ENCODE assay signal across 1 cellular context in genomic region chr1:16905112-16905855, GRCh38.
TF ChIP-seq lines count a peak whose summit lies in the region.

No MANE protein-coding gene starts in this region.

TF ChIP-seq in K562, 482 proteins besides CTCF, POLR2A, EP300 and RAD21 (continued from another document and continues in another):
- TF ChIP-seq, protein P1, sequence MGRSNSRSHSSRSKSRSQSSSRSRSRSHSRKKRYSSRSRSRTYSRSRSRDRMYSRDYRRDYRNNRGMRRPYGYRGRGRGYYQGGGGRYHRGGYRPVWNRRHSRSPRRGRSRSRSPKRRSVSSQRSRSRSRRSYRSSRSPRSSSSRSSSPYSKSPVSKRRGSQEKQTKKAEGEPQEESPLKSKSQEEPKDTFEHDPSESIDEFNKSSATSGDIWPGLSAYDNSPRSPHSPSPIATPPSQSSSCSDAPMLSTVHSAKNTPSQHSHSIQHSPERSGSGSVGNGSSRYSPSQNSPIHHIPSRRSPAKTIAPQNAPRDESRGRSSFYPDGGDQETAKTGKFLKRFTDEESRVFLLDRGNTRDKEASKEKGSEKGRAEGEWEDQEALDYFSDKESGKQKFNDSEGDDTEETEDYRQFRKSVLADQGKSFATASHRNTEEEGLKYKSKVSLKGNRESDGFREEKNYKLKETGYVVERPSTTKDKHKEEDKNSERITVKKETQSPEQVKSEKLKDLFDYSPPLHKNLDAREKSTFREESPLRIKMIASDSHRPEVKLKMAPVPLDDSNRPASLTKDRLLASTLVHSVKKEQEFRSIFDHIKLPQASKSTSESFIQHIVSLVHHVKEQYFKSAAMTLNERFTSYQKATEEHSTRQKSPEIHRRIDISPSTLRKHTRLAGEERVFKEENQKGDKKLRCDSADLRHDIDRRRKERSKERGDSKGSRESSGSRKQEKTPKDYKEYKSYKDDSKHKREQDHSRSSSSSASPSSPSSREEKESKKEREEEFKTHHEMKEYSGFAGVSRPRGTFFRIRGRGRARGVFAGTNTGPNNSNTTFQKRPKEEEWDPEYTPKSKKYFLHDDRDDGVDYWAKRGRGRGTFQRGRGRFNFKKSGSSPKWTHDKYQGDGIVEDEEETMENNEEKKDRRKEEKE (IDR thresholded peaks at IDR 0.05; ENCODE audit: borderline replicate concordance in 1 of 2, control insufficient read depth in 1 of 2, low read depth in 2 of 2, low read length in 1 of 2) = peak in 1 of 2 experiments; percentile 100; a peak in 2 of 4 replicates
- TF ChIP-seq, protein P2, sequence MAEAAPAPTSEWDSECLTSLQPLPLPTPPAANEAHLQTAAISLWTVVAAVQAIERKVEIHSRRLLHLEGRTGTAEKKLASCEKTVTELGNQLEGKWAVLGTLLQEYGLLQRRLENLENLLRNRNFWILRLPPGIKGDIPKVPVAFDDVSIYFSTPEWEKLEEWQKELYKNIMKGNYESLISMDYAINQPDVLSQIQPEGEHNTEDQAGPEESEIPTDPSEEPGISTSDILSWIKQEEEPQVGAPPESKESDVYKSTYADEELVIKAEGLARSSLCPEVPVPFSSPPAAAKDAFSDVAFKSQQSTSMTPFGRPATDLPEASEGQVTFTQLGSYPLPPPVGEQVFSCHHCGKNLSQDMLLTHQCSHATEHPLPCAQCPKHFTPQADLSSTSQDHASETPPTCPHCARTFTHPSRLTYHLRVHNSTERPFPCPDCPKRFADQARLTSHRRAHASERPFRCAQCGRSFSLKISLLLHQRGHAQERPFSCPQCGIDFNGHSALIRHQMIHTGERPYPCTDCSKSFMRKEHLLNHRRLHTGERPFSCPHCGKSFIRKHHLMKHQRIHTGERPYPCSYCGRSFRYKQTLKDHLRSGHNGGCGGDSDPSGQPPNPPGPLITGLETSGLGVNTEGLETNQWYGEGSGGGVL (CRISPR knock-in tag; IDR thresholded peaks at IDR 0.05) = peak; percentile 88
- TF ChIP-seq ZNF263 (CRISPR knock-in tag; IDR thresholded peaks at IDR 0.05; ENCODE audit: borderline replicate concordance) (peak; percentile 74; the same call in 1 of the 2 replicates), ZNF507 (tag; conservative IDR thresholded peaks at IDR 0.05) (no peak; the same call in 1 of the 2 replicates), LCOR (CRISPR knock-in tag; IDR thresholded peaks at IDR 0.05) (peak; percentile 96), CBFB (CRISPR knock-in tag; IDR thresholded peaks at IDR 0.05) (peak; percentile 76; the same call in 1 of the 2 replicates), SRF (CRISPR knock-in tag; IDR thresholded peaks at IDR 0.05) (peak; percentile 33 to 97; a peak in 3 of 4 replicates), ZNF282 (CRISPR knock-in tag; IDR thresholded peaks at IDR 0.05) (no peak), EHMT2 (IDR thresholded peaks at IDR 0.05) (no peak), ZNF445 (CRISPR knock-in tag; IDR thresholded peaks at IDR 0.05; ENCODE audit: low read depth) (peak; percentile 99), ZNF764 (CRISPR knock-in tag; IDR thresholded peaks at IDR 0.05; ENCODE audit: low read depth) (peak; percentile 90), GABPB1 (CRISPR knock-in tag; IDR thresholded peaks at IDR 0.05) (peak; percentile 89), ELK3 (CRISPR knock-in tag; IDR thresholded peaks at IDR 0.05) (peak; percentile 99), SUPT5H (IDR thresholded peaks at IDR 0.05) (peak; percentile 99), CBFA2T3 (IDR thresholded peaks at IDR 0.05) (peak; percentile 54), ZNF212 (CRISPR knock-in tag; IDR thresholded peaks at IDR 0.05) (peak; percentile 98), U2AF2 (optimal IDR thresholded peaks at IDR 0.05; ENCODE audit: low read depth, low read length) (no peak), ZNF274 (IDR thresholded peaks at IDR 0.05; ENCODE audit: borderline replicate concordance, low read depth, low read length) (no peak; the same call in 1 of the 2 replicates), NR2F6 (CRISPR knock-in tag; IDR thresholded peaks at IDR 0.05) (peak; percentile 99), HDAC2 (IDR thresholded peaks at IDR 0.05) (no peak), E2F3 (CRISPR knock-in tag; IDR thresholded peaks at IDR 0.05) (no peak; the same call in 1 of the 2 replicates), MYNN (IDR thresholded peaks at IDR 0.05) (peak; percentile 77; the same call in 1 of the 2 replicates), MYNN (CRISPR knock-in tag; IDR thresholded peaks at IDR 0.05) (no peak), ZNF644 (tag; IDR thresholded peaks at IDR 0.05; ENCODE audit: low read depth) (0 out of 2 replicates have a peak, but pooled peaks have one; percentile 41), MAFG (tag; conservative IDR thresholded peaks at IDR 0.05) (no peak), ELK1 (CRISPR knock-in tag; IDR thresholded peaks at IDR 0.05) (no peak), MYBL2 (IDR thresholded peaks at IDR 0.05; ENCODE audit: low read depth) (no peak), MYBL2 (CRISPR knock-in tag; IDR thresholded peaks at IDR 0.05; ENCODE audit: borderline replicate concordance) (no peak), ZNF707 (CRISPR knock-in tag; conservative IDR thresholded peaks at IDR 0.05) (0 out of 2 replicates have a peak, but pooled peaks have one; percentile 8), ZNF785 (CRISPR knock-in tag; IDR thresholded peaks at IDR 0.05) (no peak), NBN (IDR thresholded peaks at IDR 0.05; ENCODE audit: low read depth) (peak; percentile 94), FOXP1 (CRISPR knock-in tag; IDR thresholded peaks at IDR 0.05) (peak; percentile 94; the same call in 1 of the 2 replicates), SP2 (IDR thresholded peaks at IDR 0.05; ENCODE audit: extremely low read depth, low read depth, low read length, poor library complexity, severe bottlenecking) (no peak), ARID3B (CRISPR knock-in tag; IDR thresholded peaks at IDR 0.05; ENCODE audit: borderline replicate concordance) (no peak), TCF3 (CRISPR knock-in tag; IDR thresholded peaks at IDR 0.05) (no peak), ELF2 (CRISPR knock-in tag; IDR thresholded peaks at IDR 0.05) (peak; percentile 94), BHLHE40 (IDR thresholded peaks at IDR 0.05; ENCODE audit: low read length) (peak; percentile 38; the same call in 1 of the 2 replicates), JUN (IDR thresholded peaks at IDR 0.05; ENCODE audit: borderline replicate concordance, low read depth, low read length) (peak; percentile 2; the same call in 1 of the 2 replicates), JUN (CRISPR knock-in tag; IDR thresholded peaks at IDR 0.05; ENCODE audit: borderline replicate concordance) (0 out of 2 replicates have a peak, but pooled peaks have one; percentile 44), RBM14 (IDR thresholded peaks at IDR 0.05; ENCODE audit: borderline replicate concordance, insufficient read depth, low read depth, low read length) (no peak), MIER1 (IDR thresholded peaks at IDR 0.05; ENCODE audit: low read depth) (peak; percentile 24; the same call in 1 of the 2 replicates), ATF1 (CRISPR knock-in tag; IDR thresholded peaks at IDR 0.05) (no peak), ATF1 (tag; IDR thresholded peaks at IDR 0.05) (peak; percentile 96), NCOA1 (IDR thresholded peaks at IDR 0.05; ENCODE audit: low read depth) (peak; percentile 67; the same call in 1 of the 2 replicates), SAP30 (IDR thresholded peaks at IDR 0.05; ENCODE audit: borderline replicate concordance, insufficient read depth, low read depth, low read length, poor library complexity, severe bottlenecking) (no peak), NR0B1 (IDR thresholded peaks at IDR 0.05; ENCODE audit: partially characterized antibody) (no peak), TRIM24 (IDR thresholded peaks at IDR 0.05) (peak; percentile 61 to 91; a peak in 3 of 4 replicates)
- TF ChIP-seq, protein P3, sequence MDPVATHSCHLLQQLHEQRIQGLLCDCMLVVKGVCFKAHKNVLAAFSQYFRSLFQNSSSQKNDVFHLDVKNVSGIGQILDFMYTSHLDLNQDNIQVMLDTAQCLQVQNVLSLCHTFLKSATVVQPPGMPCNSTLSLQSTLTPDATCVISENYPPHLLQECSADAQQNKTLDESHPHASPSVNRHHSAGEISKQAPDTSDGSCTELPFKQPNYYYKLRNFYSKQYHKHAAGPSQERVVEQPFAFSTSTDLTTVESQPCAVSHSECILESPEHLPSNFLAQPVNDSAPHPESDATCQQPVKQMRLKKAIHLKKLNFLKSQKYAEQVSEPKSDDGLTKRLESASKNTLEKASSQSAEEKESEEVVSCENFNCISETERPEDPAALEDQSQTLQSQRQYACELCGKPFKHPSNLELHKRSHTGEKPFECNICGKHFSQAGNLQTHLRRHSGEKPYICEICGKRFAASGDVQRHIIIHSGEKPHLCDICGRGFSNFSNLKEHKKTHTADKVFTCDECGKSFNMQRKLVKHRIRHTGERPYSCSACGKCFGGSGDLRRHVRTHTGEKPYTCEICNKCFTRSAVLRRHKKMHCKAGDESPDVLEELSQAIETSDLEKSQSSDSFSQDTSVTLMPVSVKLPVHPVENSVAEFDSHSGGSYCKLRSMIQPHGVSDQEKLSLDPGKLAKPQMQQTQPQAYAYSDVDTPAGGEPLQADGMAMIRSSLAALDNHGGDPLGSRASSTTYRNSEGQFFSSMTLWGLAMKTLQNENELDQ (CRISPR knock-in tag; IDR thresholded peaks at IDR 0.05; ENCODE audit: borderline replicate concordance) = no peak
- TF ChIP-seq, protein P4, sequence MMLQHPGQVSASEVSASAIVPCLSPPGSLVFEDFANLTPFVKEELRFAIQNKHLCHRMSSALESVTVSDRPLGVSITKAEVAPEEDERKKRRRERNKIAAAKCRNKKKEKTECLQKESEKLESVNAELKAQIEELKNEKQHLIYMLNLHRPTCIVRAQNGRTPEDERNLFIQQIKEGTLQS (IDR thresholded peaks at IDR 0.05) = no peak
- TF ChIP-seq, protein P4 (CRISPR knock-in tag; conservative IDR thresholded peaks at IDR 0.05) = peak; percentile 94
- TF ChIP-seq, protein P5, sequence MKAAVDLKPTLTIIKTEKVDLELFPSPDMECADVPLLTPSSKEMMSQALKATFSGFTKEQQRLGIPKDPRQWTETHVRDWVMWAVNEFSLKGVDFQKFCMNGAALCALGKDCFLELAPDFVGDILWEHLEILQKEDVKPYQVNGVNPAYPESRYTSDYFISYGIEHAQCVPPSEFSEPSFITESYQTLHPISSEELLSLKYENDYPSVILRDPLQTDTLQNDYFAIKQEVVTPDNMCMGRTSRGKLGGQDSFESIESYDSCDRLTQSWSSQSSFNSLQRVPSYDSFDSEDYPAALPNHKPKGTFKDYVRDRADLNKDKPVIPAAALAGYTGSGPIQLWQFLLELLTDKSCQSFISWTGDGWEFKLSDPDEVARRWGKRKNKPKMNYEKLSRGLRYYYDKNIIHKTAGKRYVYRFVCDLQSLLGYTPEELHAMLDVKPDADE (conservative IDR thresholded peaks at IDR 0.05; ENCODE audit: control insufficient read depth, low read depth, low read length) = peak; percentile 98
- TF ChIP-seq, protein P6, sequence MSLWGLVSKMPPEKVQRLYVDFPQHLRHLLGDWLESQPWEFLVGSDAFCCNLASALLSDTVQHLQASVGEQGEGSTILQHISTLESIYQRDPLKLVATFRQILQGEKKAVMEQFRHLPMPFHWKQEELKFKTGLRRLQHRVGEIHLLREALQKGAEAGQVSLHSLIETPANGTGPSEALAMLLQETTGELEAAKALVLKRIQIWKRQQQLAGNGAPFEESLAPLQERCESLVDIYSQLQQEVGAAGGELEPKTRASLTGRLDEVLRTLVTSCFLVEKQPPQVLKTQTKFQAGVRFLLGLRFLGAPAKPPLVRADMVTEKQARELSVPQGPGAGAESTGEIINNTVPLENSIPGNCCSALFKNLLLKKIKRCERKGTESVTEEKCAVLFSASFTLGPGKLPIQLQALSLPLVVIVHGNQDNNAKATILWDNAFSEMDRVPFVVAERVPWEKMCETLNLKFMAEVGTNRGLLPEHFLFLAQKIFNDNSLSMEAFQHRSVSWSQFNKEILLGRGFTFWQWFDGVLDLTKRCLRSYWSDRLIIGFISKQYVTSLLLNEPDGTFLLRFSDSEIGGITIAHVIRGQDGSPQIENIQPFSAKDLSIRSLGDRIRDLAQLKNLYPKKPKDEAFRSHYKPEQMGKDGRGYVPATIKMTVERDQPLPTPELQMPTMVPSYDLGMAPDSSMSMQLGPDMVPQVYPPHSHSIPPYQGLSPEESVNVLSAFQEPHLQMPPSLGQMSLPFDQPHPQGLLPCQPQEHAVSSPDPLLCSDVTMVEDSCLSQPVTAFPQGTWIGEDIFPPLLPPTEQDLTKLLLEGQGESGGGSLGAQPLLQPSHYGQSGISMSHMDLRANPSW (CRISPR knock-in tag; IDR thresholded peaks at IDR 0.05) = peak; percentile 9; the same call in 1 of the 2 replicates
